Comparison of ENCODE assay signal across 20 cellular contexts in the genomic region with DNA sequence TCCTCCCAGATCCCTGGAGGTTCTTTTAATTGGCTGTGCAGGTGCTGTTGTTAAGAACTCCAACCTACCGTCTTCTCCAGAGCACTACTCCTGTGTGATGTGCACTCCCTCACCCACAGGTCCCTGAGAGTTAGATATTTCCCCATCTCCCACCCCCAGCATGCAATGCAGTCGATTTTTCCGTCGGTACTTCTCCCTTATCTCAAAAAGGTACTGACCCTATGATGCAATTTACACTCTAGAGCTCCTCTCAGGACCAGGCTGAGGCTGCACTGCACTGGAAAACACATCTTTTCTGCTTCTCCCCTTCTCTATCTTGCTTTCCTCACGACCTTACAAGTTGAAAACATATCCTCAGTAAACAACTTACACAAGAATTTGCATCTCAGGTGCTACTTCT.
DNase-seq lines count a peak whose midpoint lies in the region; ATAC-seq, FAIRE-seq and TF ChIP-seq lines count a peak whose summit lies in the region.
"Had no signal": no experiment of that assay in that cellular context is flagged by ENCODE, and none has a peak within 500 bp of the region (broad histone marks: within the 10 kb centered on the region; RNA-seq: fewer than 3 reads in every experiment).

No MANE protein-coding gene starts in this region.

- no peaks in the 10 kb centered on the region for H4K20me1 ChIP-seq in HepG2 (ENCODE audit: insufficient read depth, low read length)
- H4K20me1 ChIP-seq: BLaER1 treated with 17β-estradiol and CSF1 and Interleukin-3, amounts not matched to agents 10 nM and 100 nM had no signal

- H3K4me1 Mint-ChIP-seq in mesothelial cell of epicardium: peaks cover 88% of the 10 kb centered on the region
- H3K4me1 Mint-ChIP-seq: B cell had no signal

- peaks cover 5% of the 10 kb centered on the region for H3K9me3 Mint-ChIP-seq in mesothelial cell of epicardium

- TF ChIP-seq EP300 in HepG2 (IDR thresholded peaks at IDR 0.05; ENCODE audit: low read depth in 2 of 2, low read length in 2 of 2) (no peak), HepG2 (CRISPR knock-in tag; IDR thresholded peaks at IDR 0.05; ENCODE audit: borderline replicate concordance) (no peak)

- intact Hi-C loops in HepG2 (cut with micrococcal nuclease; ENCODE audit: unreplicated experiment): no loop called here

- peaks cover 0 to under 1% (median 0%) of the 10 kb centered on the region in 4 donors for H3K4me1 ChIP-seq in liver (ENCODE audit: control insufficient read depth in 4 of 4, insufficient read depth in 4 of 4, low read length in 3 of 4)
- no peaks in the 10 kb centered on the region for H3K4me1 ChIP-seq in HepG2 (ENCODE audit: insufficient read depth, low read length)
- peaks cover 0 to under 1% of the 10 kb centered on the region in 2 donors for H3K4me1 ChIP-seq in small intestine (ENCODE audit: control insufficient read depth in 2 of 2, insufficient read depth in 1 of 2, low read depth in 1 of 2, low read length in 1 of 2)

- BruUV-seq in HepG2 (replicated peaks; lab: Mats Ljungman, UMichigan): no TSS peak

- no peak overlapping the region for H3K4me2 ChIP-seq in HepG2 (ENCODE audit: low read depth, low read length)
- H3K4me2 ChIP-seq: A549; BLaER1 treated with 17β-estradiol and CSF1 and Interleukin-3, amounts not matched to agents 10 nM and 100 nM had no signal

- H3K27me3 Mint-ChIP-seq in mesothelial cell of epicardium (ENCODE audit: low read depth): no peaks in the 10 kb centered on the region
- H3K27me3 Mint-ChIP-seq: B cell had no signal

- TF ChIP-seq RAD21 in liver (IDR thresholded peaks at IDR 0.05) (peak; percentile 13 to 56), HepG2 (CRISPR knock-in tag; IDR thresholded peaks at IDR 0.05) (no peak)

- in situ Hi-C loops in HepG2 (cut with HindIII; ENCODE audit: extremely low pct_ligation_motif_present, low pct_unique_long_range_greater_than_20kb): no loop called here

- ATAC-seq in HepG2 (no peak), GM18861 (IDR thresholded peaks at IDR 0.05; ENCODE audit: unreplicated experiment) (no peak)
- ATAC-seq: A549; CD8-positive, alpha-beta T cell had no signal

- DNase-seq in HepG2 (ENCODE audit: low spot score) (no peak), bronchial epithelial cell (ENCODE audit: low read depth) (no peak), mesothelial cell of epicardium (ENCODE audit: low spot score in 2 of 2, unreplicated experiment in 2 of 2) (no peak), D341Med (ENCODE audit: low spot score) (no peak), small intestine (no peak)
- DNase-seq: AML-193; CD4-positive, alpha-beta T cell; CD8-positive, alpha-beta T cell; DMS79 treated with DMSO at 0.1 percent for 48 hours; GF-D8 had no signal

- H3K27ac Mint-ChIP-seq in mesothelial cell of epicardium: peak overlapping the region; percentile 78
- H3K27ac Mint-ChIP-seq: B cell; CD4-positive, alpha-beta T cell; CD8-positive, alpha-beta T cell had no signal

- H3K4me3 Mint-ChIP-seq in mesothelial cell of epicardium: no peak overlapping the region
- H3K4me3 Mint-ChIP-seq: B cell; CD4-positive, alpha-beta T cell; CD8-positive, alpha-beta T cell had no signal

- POLR2A ChIA-PET in HepG2 (lab: Yijun Ruan, JAX): no interaction called here

- no peaks in the 10 kb centered on the region for H3K79me2 ChIP-seq in HepG2 (ENCODE audit: insufficient read depth, low read length)

- FAIRE-seq in HepG2 (lab: Jason Lieb, UNC): no peak
- peak; percentile 73 for FAIRE-seq in bronchial epithelial cell (lab: Jason Lieb, UNC)
- no peak for FAIRE-seq in small intestine (lab: Jason Lieb, UNC)
- FAIRE-seq: A549, D721Med, G401.6, GM12891 had no signal

- no peaks in the 10 kb centered on the region for H3K36me3 ChIP-seq in liver (ENCODE audit: control insufficient read depth in 4 of 4, insufficient read depth in 3 of 4, low read depth in 1 of 4, low read length in 3 of 4)
- no peaks in the 10 kb centered on the region for H3K36me3 ChIP-seq in HepG2 (replicated peaks in 1 of 2; ENCODE audit: control insufficient read depth in 1 of 2, insufficient read depth in 2 of 2, low read length in 2 of 2)
- H3K36me3 ChIP-seq in bronchial epithelial cell (ENCODE audit: control insufficient read depth, insufficient read depth, low read length): no peaks in the 10 kb centered on the region
- no peaks in the 10 kb centered on the region for H3K36me3 ChIP-seq in small intestine (ENCODE audit: control insufficient read depth in 2 of 2, insufficient read depth in 2 of 2, low read length in 2 of 2)
- H3K36me3 ChIP-seq: BLaER1 treated with 17β-estradiol and CSF1 and Interleukin-3, amounts not matched to agents 10 nM and 100 nM had no signal

- peaks cover 4% of the 10 kb centered on the region for H3K36me3 Mint-ChIP-seq in mesothelial cell of epicardium
- H3K36me3 Mint-ChIP-seq: CD8-positive, alpha-beta T cell had no signal

- H3K27ac ChIP-seq in liver (ENCODE audit: low read depth in 1 of 2, low read length in 2 of 2): no peak overlapping the region
- no peak overlapping the region for H3K27ac ChIP-seq in HepG2 (ENCODE audit: extremely low read length, insufficient read depth, low read length)
- H3K27ac ChIP-seq in small intestine (ENCODE audit: low read depth in 1 of 2, low read length in 1 of 2): no peak overlapping the region
- H3K27ac ChIP-seq: 22Rv1; A549; BLaER1 treated with 17β-estradiol and CSF1 and Interleukin-3, amounts not matched to agents 10 nM and 100 nM; C4-2B had no signal

- TF ChIP-seq CTCF in liver (IDR thresholded peaks at IDR 0.05; ENCODE audit: low read depth, low read length, missing input control) (no peak), HepG2 (CRISPR knock-in tag; IDR thresholded peaks at IDR 0.05) (no peak), bronchial epithelial cell (IDR thresholded peaks at IDR 0.05; ENCODE audit: insufficient read depth, low read length, severe bottlenecking) (no peak), mesothelial cell of epicardium (IDR thresholded peaks at IDR 0.05; ENCODE audit: unreplicated experiment) (no peak)

- no peak overlapping the region for H3K9ac ChIP-seq in liver (ENCODE audit: low read depth in 1 of 2, low read length in 2 of 2)
- H3K9ac ChIP-seq in HepG2 (ENCODE audit: insufficient read depth, low read depth, low read length): no peak overlapping the region
- H3K9ac ChIP-seq: BLaER1 treated with 17β-estradiol and CSF1 and Interleukin-3, amounts not matched to agents 10 nM and 100 nM had no signal

- CTCF ChIA-PET in HepG2 (lab: Yijun Ruan, JAX; ENCODE audit: low intra/inter-chr PET ratio, low total read pairs): no interaction called here

- WGBS in liver: 45% methylated on average over 5 of the region's 5 CpGs
- 0% methylated on average over 5 of the region's 5 CpGs for WGBS in HepG2 (ENCODE audit: low lambda C conversion rate)
- 76 to 85% (median 79%) methylated on average over 5 of the region's 5 CpGs for WGBS in small intestine, 3 donors

- H3K27me3 ChIP-seq in liver (ENCODE audit: control insufficient read depth in 4 of 4, insufficient read depth in 4 of 4, low read length in 3 of 4) (no peaks in the 10 kb centered on the region), HepG2 (ENCODE audit: control insufficient read depth in 1 of 2, insufficient read depth in 2 of 2, low read length in 2 of 2) (peaks cover 0 to 5% of the 10 kb centered on the region in 2 experiments; a peak in 1 of 5 replicates), bronchial epithelial cell (ENCODE audit: control insufficient read depth, insufficient read depth, low read length) (no peaks in the 10 kb centered on the region), small intestine (ENCODE audit: control insufficient read depth in 2 of 2, insufficient read depth in 2 of 2, low read length in 2 of 2) (no peaks in the 10 kb centered on the region)
- H3K27me3 ChIP-seq: BLaER1 treated with 17β-estradiol and CSF1 and Interleukin-3, amounts not matched to agents 10 nM and 100 nM had no signal

- no peak overlapping the region for H2AFZ ChIP-seq in HepG2 (ENCODE audit: low read length)

- no peak overlapping the region for H3K4me3 ChIP-seq in liver (ENCODE audit: low read depth in 1 of 3, low read length in 3 of 3)
- H3K4me3 ChIP-seq in HepG2 (replicated peaks in 1 of 3; ENCODE audit: insufficient read depth in 1 of 3, low read depth in 2 of 3, low read length in 3 of 3): no peak overlapping the region
- H3K4me3 ChIP-seq in bronchial epithelial cell (ENCODE audit: low read depth, low read length): no peak overlapping the region
- no peak overlapping the region for H3K4me3 ChIP-seq in small intestine (ENCODE audit: low read depth in 1 of 2, low read length in 2 of 2)
- H3K4me3 ChIP-seq: A549; BLaER1 treated with 17β-estradiol and CSF1 and Interleukin-3, amounts not matched to agents 10 nM and 100 nM had no signal

- H3K9me3 ChIP-seq in liver (ENCODE audit: control insufficient read depth in 4 of 4, low read length in 3 of 4) (no peaks in the 10 kb centered on the region), HepG2 (ENCODE audit: low read length) (peaks cover 10% of the 10 kb centered on the region; the same call in 1 of the 2 replicates), small intestine (ENCODE audit: control insufficient read depth, low read depth) (no peaks in the 10 kb centered on the region)

- no peak for TF ChIP-seq POLR2A in HepG2 (IDR thresholded peaks at IDR 0.05; ENCODE audit: insufficient read depth in 1 of 2, low read depth in 2 of 2, low read length in 2 of 2)

TF ChIP-seq in liver, 16 proteins besides CTCF, POLR2A, EP300 and RAD21 (continues in another document):
- no peak for TF ChIP-seq JUND (IDR thresholded peaks at IDR 0.05)

TF ChIP-seq in HepG2, 621 proteins besides CTCF, POLR2A, EP300 and RAD21 (continues in another document):
- TF ChIP-seq TOPORS (CRISPR knock-in tag; IDR thresholded peaks at IDR 0.05): no peak
- no peak for TF ChIP-seq ZNF333 (CRISPR knock-in tag; IDR thresholded peaks at IDR 0.05; ENCODE audit: borderline replicate concordance)
- TF ChIP-seq ZNF350 (CRISPR knock-in tag; IDR thresholded peaks at IDR 0.05; ENCODE audit: borderline replicate concordance, low read depth): no peak
